25 cellular contexts compared by ENCODE assay signal in the genomic region with DNA sequence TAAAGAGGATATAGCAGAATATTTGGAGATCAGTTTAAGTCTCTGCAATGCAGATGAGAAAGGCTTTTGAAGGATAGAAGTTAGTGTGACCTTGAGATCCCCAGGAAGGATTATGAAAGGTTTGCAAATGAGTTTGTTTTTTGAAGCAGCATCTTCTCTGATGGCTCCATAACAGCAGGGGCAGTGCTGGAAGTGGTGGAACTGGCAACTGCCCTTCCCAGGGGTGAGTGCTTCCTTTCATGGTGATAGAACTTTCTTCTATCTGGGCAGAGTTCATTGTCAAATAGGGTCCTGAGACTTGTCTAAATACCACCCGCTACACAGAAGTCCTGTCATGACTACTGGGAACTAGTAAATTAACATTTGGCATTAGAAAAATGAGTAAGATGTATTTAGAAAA.
"Had no signal": no experiment of that assay in that cellular context is flagged by ENCODE, and none has a peak within 500 bp of the region (broad histone marks: within the 10 kb centered on the region; RNA-seq: fewer than 3 reads in every experiment).

No MANE protein-coding gene starts in this region.

- H3K4me1 Mint-ChIP-seq: mesothelial cell of epicardium; naive B cell; naive thymus-derived CD8-positive, alpha-beta T cell had no signal

- H3K27ac Mint-ChIP-seq: mesothelial cell of epicardium; naive B cell; naive thymus-derived CD8-positive, alpha-beta T cell had no signal

- H3K27ac ChIP-seq: coronary artery, dorsolateral prefrontal cortex, epithelial cell of prostate, esophagus squamous epithelium, gastrocnemius medialis, hepatocyte, left lung, lower lobe of right lung had no signal

- ATAC-seq: esophagus mucosa; gastrocnemius medialis; left cardiac atrium; left lung; left ventricle myocardium superior; lower lobe of right lung; mucosa of descending colon; naive thymus-derived CD8-positive, alpha-beta T cell had no signal

- H3K27me3 ChIP-seq: dorsolateral prefrontal cortex, esophagus squamous epithelium, gastrocnemius medialis, hepatocyte, left lung had no signal

- H3K4me3 ChIP-seq: coronary artery, dorsolateral prefrontal cortex, esophagus squamous epithelium, gastrocnemius medialis, hepatocyte, left lung, lower lobe of right lung, mucosa of descending colon had no signal

- H3K4me1 ChIP-seq: esophagus squamous epithelium, gastrocnemius medialis, left lung, lower lobe of right lung had no signal

- H3K9me3 ChIP-seq: esophagus squamous epithelium, gastrocnemius medialis, left lung, lower lobe of right lung, mucosa of descending colon had no signal

- H3K4me3 Mint-ChIP-seq: mesothelial cell of epicardium; naive B cell; naive thymus-derived CD8-positive, alpha-beta T cell had no signal

- H3K79me2 ChIP-seq: hepatocyte had no signal

- H3K36me3 ChIP-seq: esophagus squamous epithelium, gastrocnemius medialis, left lung, lower lobe of right lung had no signal

- H3K36me3 Mint-ChIP-seq: mesothelial cell of epicardium had no signal

- H2AFZ ChIP-seq: hepatocyte had no signal

- DNase-seq: dermis blood vessel endothelial cell; dorsolateral prefrontal cortex; effector CD4-positive, alpha-beta T cell; effector memory CD4-positive, alpha-beta T cell; erythroblast; esophagus squamous epithelium; foreskin fibroblast; foreskin melanocyte; gastrocnemius medialis; glutamatergic neuron; head of caudate nucleus; hypothalamus; left cardiac atrium; left lung; left ventricle myocardium superior; lower lobe of right lung; mesenchymal stem cell; mucosa of descending colon; naive B cell; naive thymus-derived CD8-positive, alpha-beta T cell had no signal

- H3K4me2 ChIP-seq: hepatocyte had no signal
